ENCODE assay signal across 27 cellular contexts in genomic region chr9:38073882-38074281, GRCh38. TPM values are rescaled to one million over a fixed set of nuclear protein-coding genes. Genes with fewer than 3 reads are reported as not detected.
DNase-seq lines count a peak whose midpoint lies in the region; ATAC-seq, FAIRE-seq and TF ChIP-seq lines count a peak whose summit lies in the region.
"Had no signal": no experiment of that assay in that cellular context is flagged by ENCODE, and none has a peak within 500 bp of the region (broad histone marks: within the 10 kb centered on the region; RNA-seq: fewer than 3 reads in every experiment).

No MANE protein-coding gene starts in this region.

- H4K8ac ChIP-seq in IMR-90 (ENCODE audit: low read depth in 2 of 2, low read length in 2 of 2) (peak overlapping the region; percentile 86 to 94), mesenchymal stem cell (ENCODE audit: low read length) (no peak overlapping the region)

- H3K4me1 ChIP-seq in IMR-90 (ENCODE audit: control insufficient read depth, insufficient read depth, low read length) = peaks cover 11% of the 10 kb centered on the region
- H3K4me1 ChIP-seq in mesenchymal stem cell (ENCODE audit: control insufficient read depth, insufficient read depth, low read depth, low read length) = peaks cover 14% of the 10 kb centered on the region

- no TSS peak for BruUV-seq in IMR-90 (replicated peaks; lab: Mats Ljungman, UMichigan)

- TF ChIP-seq CTCF in AG04449 (IDR thresholded peaks at IDR 0.05; ENCODE audit: insufficient read depth, low read length, missing control alignments) (no peak), IMR-90 (conservative IDR thresholded peaks at IDR 0.05; ENCODE audit: low read depth, low read length) (no peak), bronchial epithelial cell (IDR thresholded peaks at IDR 0.05; ENCODE audit: insufficient read depth, low read length, severe bottlenecking) (no peak)

- peaks cover 6 to 29% of the 10 kb centered on the region in 2 experiments; a peak in 3 of 4 replicates for H3K79me1 ChIP-seq in IMR-90 (ENCODE audit: low read depth in 1 of 2, low read length in 2 of 2)
- H3K79me1 ChIP-seq in mesenchymal stem cell (replicated peaks; ENCODE audit: low read length, poor library complexity, severe bottlenecking) = peaks cover 2% of the 10 kb centered on the region

- peak overlapping the region; percentile 97 for H2AK5ac ChIP-seq in IMR-90 (ENCODE audit: low read depth, low read length)
- peak overlapping the region; percentile 58 for H2AK5ac ChIP-seq in mesenchymal stem cell (ENCODE audit: low read length, severe bottlenecking)

- H2BK120ac ChIP-seq in IMR-90 (ENCODE audit: low read depth, low read length) (peak overlapping the region; percentile 98), mesenchymal stem cell (ENCODE audit: low read depth, low read length) (peak overlapping the region; percentile 89)

- peak overlapping the region; percentile 93; the same call in 2 of the 3 replicates for H2BK15ac ChIP-seq in IMR-90 (ENCODE audit: low read depth, low read length)
- no peak overlapping the region for H2BK15ac ChIP-seq in mesenchymal stem cell (ENCODE audit: low read depth, poor library complexity, severe bottlenecking)

- peak overlapping the region; percentile 98 for H3K4ac ChIP-seq in IMR-90 (ENCODE audit: low read depth, low read length)
- H3K4ac ChIP-seq in mesenchymal stem cell (ENCODE audit: low read depth in 1 of 2, low read length in 2 of 2) = peak overlapping the region; percentile 53 to 79

- dilution Hi-C loops in IMR-90 (cut with HindIII; ENCODE audit: low sequenced_read_pairs, unreplicated experiment) = loop anchor here (25.0 kb wide), 1 partner anchor 137 kb away; no protein-coding TSS in a partner anchor

- H3K9me3 ChIP-seq in IMR-90 (ENCODE audit: control insufficient read depth, insufficient read depth, low read length) = no peaks in the 10 kb centered on the region
- H3K9me3 ChIP-seq in mesenchymal stem cell (ENCODE audit: control insufficient read depth, low read length) = no peaks in the 10 kb centered on the region
- H3K9me3 ChIP-seq: MG63, sigmoid colon, tibial artery had no signal

- peak overlapping the region; percentile 97 for H2BK20ac ChIP-seq in IMR-90 (ENCODE audit: low read depth, low read length)

- WGBS in IMR-90 (ENCODE audit: extremely low coverage in 2 of 2, insufficient read length in 1 of 2), 2 experiments = 86% methylated on average over 1 of the region's 3 CpGs; no CpG with 5 or more reads in 1 of the 2 experiments
- 72% methylated on average over 3 of the region's 3 CpGs for WGBS in mesenchymal stem cell

- no peak for FAIRE-seq in bronchial epithelial cell (lab: Jason Lieb, UNC)
- FAIRE-seq in GM12891 (lab: Jason Lieb, UNC) = no peak
- FAIRE-seq: G401.6, HTR-8/SVneo had no signal

- CTCF ChIA-PET in AG04449 (lab: Yijun Ruan, JAX) (interaction anchor here (1.0 to 6.8 kb wide), 4 partner anchors 14 to 290 kb away, joined by 3 to 72 read pairs (median 6); no protein-coding TSS in a partner anchor), IMR-90 (lab: Yijun Ruan, JAX) (no interaction called here)

- in situ Hi-C loops in IMR-90 (cut with MboI; ENCODE audit: low sequenced_read_pairs) = loop anchor here (25.0 kb wide), 1 partner anchor 587 kb away; the partner anchor contains the start of gene POLR1E

- H3K18ac ChIP-seq in IMR-90 (ENCODE audit: low read depth, low read length) (peak overlapping the region; percentile 90), mesenchymal stem cell (ENCODE audit: low read depth in 1 of 2, low read length in 2 of 2) (peak overlapping the region; percentile 28 to 88)

- H3K4me3 ChIP-seq in AG04449 (ENCODE audit: low read depth, low read length) = peak overlapping the region; percentile 6
- H3K4me3 ChIP-seq in IMR-90 (ENCODE audit: insufficient read depth, low read depth, low read length) = no peak overlapping the region
- H3K4me3 ChIP-seq in bronchial epithelial cell (ENCODE audit: low read depth, low read length) = no peak overlapping the region
- H3K4me3 ChIP-seq in mesenchymal stem cell (ENCODE audit: insufficient read depth in 1 of 2, low read depth in 1 of 2, low read length in 2 of 2) = no peak overlapping the region
- H3K4me3 ChIP-seq: GM23338, MG63, sigmoid colon, tibial artery had no signal

- H3K4me2 ChIP-seq in IMR-90 (ENCODE audit: low read depth, low read length) (peak overlapping the region; percentile 34), mesenchymal stem cell (ENCODE audit: low read length, poor library complexity, severe bottlenecking) (no peak overlapping the region)
- H3K4me2 ChIP-seq: GM23338 had no signal

- H2AK9ac ChIP-seq in IMR-90 (replicated peaks; ENCODE audit: low read depth, low read length, poor library complexity) = peak overlapping the region; percentile 10

- intact Hi-C loops in IMR-90 (cut with micrococcal nuclease) = loop anchor here (5.0 kb wide), 1 partner anchor 188 kb away; no protein-coding TSS in a partner anchor

- no peak for DNase-seq in AG04449 (ENCODE audit: low read depth, low spot score)
- no peak for DNase-seq in IMR-90
- DNase-seq in bronchial epithelial cell (ENCODE audit: low read depth) = peak; percentile 84
- DNase-seq in mesenchymal stem cell = no peak
- DNase-seq in NCI-H2081 (lab: John Stamatoyannopoulos, UW) = no peak
- no peak for DNase-seq in GM12891 (ENCODE audit: insufficient read length, low spot score)
- DNase-seq in activated naive CD4-positive, alpha-beta T cell treated with anti-CD3 and anti-CD28 coated beads, Interleukin-2, amount 50 U/mL, for 16 hours = no peak
- DNase-seq in retina = no peak
- DNase-seq: activated CD4-positive, alpha-beta T cell treated with anti-CD3 and anti-CD28 coated beads for 1 hour; activated CD8-positive, alpha-beta T cell treated with anti-CD3 and anti-CD28 coated beads for 36 hours; activated effector memory CD4-positive, alpha-beta T cell treated with Interleukin-2 at 50 U/mL for 16 hours; COR-L47; effector CD4-positive, alpha-beta T cell; MG63; naive B cell; NCI-H1105; NCI-H1930; NCI-H526; posterior cingulate gyrus; Right ventricle myocardium superior; sigmoid colon; stimulated activated CD4-positive, alpha-beta T cell treated with anti-CD3 and anti-CD28 coated beads, Interleukin-4, amount 100 ng/mL, for 24 hours had no signal

- peak overlapping the region; percentile 92 to 98 for H2BK12ac ChIP-seq in mesenchymal stem cell (ENCODE audit: low read length in 2 of 2)

- H3K23ac ChIP-seq in IMR-90 (ENCODE audit: low read depth, low read length) (peak overlapping the region; percentile 94), mesenchymal stem cell (ENCODE audit: low read length in 2 of 2) (no peak overlapping the region)

- H2AFZ ChIP-seq in IMR-90 (replicated peaks; ENCODE audit: low read length, poor library complexity) = peak overlapping the region; percentile 82
- no peak overlapping the region for H2AFZ ChIP-seq in mesenchymal stem cell (ENCODE audit: low read depth, low read length)
- H2AFZ ChIP-seq: GM23338 had no signal

- H3K14ac ChIP-seq in IMR-90 (replicated peaks; ENCODE audit: low read depth, low read length) (peak overlapping the region; percentile 98), mesenchymal stem cell (ENCODE audit: low read length in 2 of 2) (no peak overlapping the region)

- H3K56ac ChIP-seq in IMR-90 (ENCODE audit: extremely low read depth, insufficient read depth, low read length) = peak overlapping the region; percentile 90

- peaks cover 7% of the 10 kb centered on the region for H3K9me1 ChIP-seq in IMR-90 (ENCODE audit: insufficient read depth, low read length)

- peak overlapping the region; percentile 90 for H2BK5ac ChIP-seq in IMR-90 (ENCODE audit: low read depth, low read length, poor library complexity, severe bottlenecking)
- H2BK5ac ChIP-seq in mesenchymal stem cell (ENCODE audit: low read depth, low read length, poor library complexity, severe bottlenecking) = no peak overlapping the region

- peak overlapping the region; percentile 98 for H4K91ac ChIP-seq in IMR-90 (ENCODE audit: insufficient read depth, low read depth, low read length)
- H4K91ac ChIP-seq in mesenchymal stem cell (ENCODE audit: low read length) = peak overlapping the region; percentile 89

- H3K27me3 ChIP-seq in IMR-90 (ENCODE audit: control insufficient read depth, insufficient read depth, low read length) (no peaks in the 10 kb centered on the region), bronchial epithelial cell (ENCODE audit: control insufficient read depth, insufficient read depth, low read length) (no peaks in the 10 kb centered on the region), mesenchymal stem cell (ENCODE audit: control insufficient read depth in 1 of 2, insufficient read depth in 1 of 2, low read length in 2 of 2) (no peaks in the 10 kb centered on the region)
- H3K27me3 ChIP-seq: MG63, sigmoid colon, tibial artery had no signal

- no peaks in the 10 kb centered on the region for H4K20me1 ChIP-seq in IMR-90 (ENCODE audit: insufficient read depth, low read length)

- no peak for ATAC-seq in IMR-90 (ENCODE audit: low read depth)
- ATAC-seq: activated CD8-positive, alpha-beta T cell treated with anti-CD3 and anti-CD28 coated beads for 36 hours; GM23338 had no signal

- TF ChIP-seq RAD21 in IMR-90 (IDR thresholded peaks at IDR 0.05; ENCODE audit: low read length) = no peak

- H3K27ac ChIP-seq in IMR-90 (ENCODE audit: insufficient read depth, low read length) = peak overlapping the region; percentile 79
- no peak overlapping the region for H3K27ac ChIP-seq in mesenchymal stem cell (ENCODE audit: low read length, poor library complexity, severe bottlenecking)
- H3K27ac ChIP-seq: C4-2B, sigmoid colon had no signal

- no peak for TF ChIP-seq POLR2A in IMR-90 (IDR thresholded peaks at IDR 0.05; ENCODE audit: low read depth, low read length)
- TF ChIP-seq POLR2A in GM12891 (IDR thresholded peaks at IDR 0.05; ENCODE audit: low read depth, low read length) = no peak

- POLR2A ChIA-PET in AG04449 (lab: Yijun Ruan, JAX) (no interaction called here), IMR-90 (lab: Charles Lee; ENCODE audit: unreplicated experiment) (no interaction called here)

- no peaks in the 10 kb centered on the region for H3K36me3 ChIP-seq in IMR-90 (ENCODE audit: control insufficient read depth, insufficient read depth, low read length)
- no peaks in the 10 kb centered on the region for H3K36me3 ChIP-seq in bronchial epithelial cell (ENCODE audit: control insufficient read depth, insufficient read depth, low read length)
- no peaks in the 10 kb centered on the region for H3K36me3 ChIP-seq in mesenchymal stem cell (ENCODE audit: control insufficient read depth in 1 of 2, insufficient read depth in 2 of 2, low read depth in 1 of 2, low read length in 2 of 2)
- H3K36me3 ChIP-seq: MG63, sigmoid colon, tibial artery had no signal

- H3K9ac ChIP-seq in IMR-90 (ENCODE audit: low read depth, low read length) (peak overlapping the region; percentile 62), mesenchymal stem cell (ENCODE audit: low read length) (no peak overlapping the region)

- peak overlapping the region; percentile 82 for H4K5ac ChIP-seq in IMR-90 (ENCODE audit: low read depth, low read length)

RNA-seq across cellular contexts. Expression of gene SHB, which starts 4.9 kb away (rescaled TPM):
- 6.1 and 7.8 TPM in 2 replicates for total RNA-seq in IMR-90 (2012; rRNA removed)
- 20.4 and 22.9 TPM in 2 replicates for polyA plus RNA-seq in IMR-90 (2012; rRNA removed)
- 15.8 and 28.1 TPM in 2 replicates for polyA plus RNA-seq in IMR-90 (2012; cell fraction: cytosol; rRNA removed)
- polyA plus RNA-seq in IMR-90 (2012; cell fraction: nucleus; rRNA removed; ENCODE audit: low replicate concordance) = 36.9 and 39.5 TPM in 2 replicates
- total RNA-seq in bronchial epithelial cell = 14.5 and 16.6 TPM in 2 replicates
- polyA plus RNA-seq in mesenchymal stem cell (2013, experiment 1 of 2) = 18.4 TPM
- polyA plus RNA-seq in mesenchymal stem cell (2013, experiment 2 of 2) = 17.9 TPM
- polyA plus RNA-seq in GM12891 (2012; ENCODE audit: low read depth, missing spikeins) = 2.7 TPM
